ENCODE assay signal across 2 cellular contexts in the genomic region with DNA sequence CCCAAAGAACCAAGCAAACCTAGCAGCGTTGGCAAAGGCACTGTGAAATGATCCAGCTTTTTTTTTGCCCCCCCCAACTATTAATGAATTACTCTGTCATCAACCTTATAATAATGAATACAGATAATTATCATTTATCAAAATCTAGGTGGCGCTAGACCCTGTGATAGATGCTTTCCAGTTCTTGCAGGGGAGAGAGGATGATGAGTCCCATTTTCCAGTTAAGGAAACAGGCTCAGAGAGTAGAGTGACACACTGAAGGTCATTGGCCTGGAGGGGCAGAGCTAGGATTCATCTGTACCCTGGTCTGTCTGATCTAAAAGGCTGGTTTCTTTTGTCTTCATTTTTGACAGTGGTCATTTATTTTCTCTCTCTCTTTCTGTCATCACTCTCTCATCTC.
TF ChIP-seq lines count a peak whose summit lies in the region.

No MANE protein-coding gene starts in this region.

TF ChIP-seq in SK-N-SH, 30 proteins besides CTCF, POLR2A, EP300 and RAD21:
- no peak for TF ChIP-seq FOXJ3 (CRISPR knock-in tag; IDR thresholded peaks at IDR 0.05)

TF ChIP-seq in SK-N-SH treated with all-trans-retinoic acid at 6 μM for 48 hours, 23 proteins besides CTCF, POLR2A, EP300 and RAD21 (continued from another document):
- no peak for TF ChIP-seq TCF4 (CRISPR knock-in tag; IDR thresholded peaks at IDR 0.05; ENCODE audit: borderline replicate concordance)
- TF ChIP-seq ZFP3 (CRISPR knock-in tag; IDR thresholded peaks at IDR 0.05), result no peak
- no peak for TF ChIP-seq ZNF565 (CRISPR knock-in tag; conservative IDR thresholded peaks at IDR 0.05; ENCODE audit: low read depth)
- TF ChIP-seq ESRRG (CRISPR knock-in tag; IDR thresholded peaks at IDR 0.05), result no peak
- no peak for TF ChIP-seq ZC3H10 (CRISPR knock-in tag; IDR thresholded peaks at IDR 0.05)
- no peak for TF ChIP-seq CSDC2 (CRISPR knock-in tag; IDR thresholded peaks at IDR 0.05)
- TF ChIP-seq, protein P1, sequence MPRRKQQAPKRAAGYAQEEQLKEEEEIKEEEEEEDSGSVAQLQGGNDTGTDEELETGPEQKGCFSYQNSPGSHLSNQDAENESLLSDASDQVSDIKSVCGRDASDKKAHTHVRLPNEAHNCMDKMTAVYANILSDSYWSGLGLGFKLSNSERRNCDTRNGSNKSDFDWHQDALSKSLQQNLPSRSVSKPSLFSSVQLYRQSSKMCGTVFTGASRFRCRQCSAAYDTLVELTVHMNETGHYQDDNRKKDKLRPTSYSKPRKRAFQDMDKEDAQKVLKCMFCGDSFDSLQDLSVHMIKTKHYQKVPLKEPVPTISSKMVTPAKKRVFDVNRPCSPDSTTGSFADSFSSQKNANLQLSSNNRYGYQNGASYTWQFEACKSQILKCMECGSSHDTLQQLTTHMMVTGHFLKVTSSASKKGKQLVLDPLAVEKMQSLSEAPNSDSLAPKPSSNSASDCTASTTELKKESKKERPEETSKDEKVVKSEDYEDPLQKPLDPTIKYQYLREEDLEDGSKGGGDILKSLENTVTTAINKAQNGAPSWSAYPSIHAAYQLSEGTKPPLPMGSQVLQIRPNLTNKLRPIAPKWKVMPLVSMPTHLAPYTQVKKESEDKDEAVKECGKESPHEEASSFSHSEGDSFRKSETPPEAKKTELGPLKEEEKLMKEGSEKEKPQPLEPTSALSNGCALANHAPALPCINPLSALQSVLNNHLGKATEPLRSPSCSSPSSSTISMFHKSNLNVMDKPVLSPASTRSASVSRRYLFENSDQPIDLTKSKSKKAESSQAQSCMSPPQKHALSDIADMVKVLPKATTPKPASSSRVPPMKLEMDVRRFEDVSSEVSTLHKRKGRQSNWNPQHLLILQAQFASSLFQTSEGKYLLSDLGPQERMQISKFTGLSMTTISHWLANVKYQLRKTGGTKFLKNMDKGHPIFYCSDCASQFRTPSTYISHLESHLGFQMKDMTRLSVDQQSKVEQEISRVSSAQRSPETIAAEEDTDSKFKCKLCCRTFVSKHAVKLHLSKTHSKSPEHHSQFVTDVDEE (CRISPR knock-in tag; IDR thresholded peaks at IDR 0.05), result no peak
